ENCODE assay signal across 13 cellular contexts in genomic region chr13:90485441-90485840, GRCh38.
A peak's percentile ranks its signal among the peaks of the same experiment; 100 is the strongest.
DNase-seq lines count a peak whose midpoint lies in the region; ATAC-seq, FAIRE-seq and TF ChIP-seq lines count a peak whose summit lies in the region.
"Had no signal": no experiment of that assay in that cellular context is flagged by ENCODE, and none has a peak within 500 bp of the region (broad histone marks: within the 10 kb centered on the region; RNA-seq: fewer than 3 reads in every experiment).

No MANE protein-coding gene starts in this region.

- no peaks in the 10 kb centered on the region for H3K9me3 ChIP-seq in fibroblast of lung (ENCODE audit: control insufficient read depth, insufficient read depth, low read depth, low read length)

- no peak overlapping the region for H3K4me3 Mint-ChIP-seq in osteocyte (ENCODE audit: unreplicated experiment)
- H3K4me3 Mint-ChIP-seq: activated naive CD8-positive, alpha-beta T cell treated with anti-CD3 and anti-CD28 coated beads, Interleukin-2, amount 50 U/mL, for 24 hours; T-helper 1 cell treated with Interleukin-12 subunit alpha and Interleukin-12 subunit beta and Interleukin-4 antibody, amounts not matched to agents 30 μg/mL and 1 μg/mL, for 36 hours had no signal

- H3K27ac ChIP-seq in fibroblast of lung (ENCODE audit: insufficient read depth, low read length), result no peak overlapping the region

- peaks cover 14% of the 10 kb centered on the region for H3K4me1 Mint-ChIP-seq in osteocyte (ENCODE audit: unreplicated experiment)
- H3K4me1 Mint-ChIP-seq: activated naive CD8-positive, alpha-beta T cell treated with anti-CD3 and anti-CD28 coated beads, Interleukin-2, amount 50 U/mL, for 24 hours had no signal

- DNase-seq in Daoy (ENCODE audit: low read depth) (peak; percentile 1), RCC 7860 (ENCODE audit: low spot score) (peak; percentile 77), fibroblast of lung (ENCODE audit: low read depth in 2 of 2) (peak; percentile 82 to 92), osteocyte (ENCODE audit: extremely low spot score, unreplicated experiment) (no peak), NCI-H82 (lab: John Stamatoyannopoulos, UW) (no peak)
- no peak for DNase-seq in activated CD4-positive, CD25-positive, alpha-beta regulatory T cell treated with anti-CD3 and anti-CD28 coated beads, Interleukin-2, amount 50 U/mL, for 72 hours
- DNase-seq: activated naive CD8-positive, alpha-beta T cell treated with anti-CD3 and anti-CD28 coated beads, Interleukin-2, amount 50 U/mL, for 24 hours; mesendoderm; NCI-H510A had no signal

- FAIRE-seq in RCC 7860 (lab: Jason Lieb, UNC), result peak; percentile 91

- no peaks in the 10 kb centered on the region for H3K79me2 ChIP-seq in fibroblast of lung (ENCODE audit: control insufficient read depth, insufficient read depth, low read length)

- no peak overlapping the region for H3K4me2 ChIP-seq in fibroblast of lung (ENCODE audit: extremely low read depth, insufficient read depth, low read length)

- H3K9me3 Mint-ChIP-seq in osteocyte (ENCODE audit: unreplicated experiment), result peaks cover 11% of the 10 kb centered on the region

- TF ChIP-seq CTCF in fibroblast of lung (conservative IDR thresholded peaks at IDR 0.05 in 1 of 2, IDR thresholded peaks at IDR 0.05 in 1 of 2; ENCODE audit: low read depth in 1 of 2, low read length in 2 of 2), result no peak
- TF ChIP-seq CTCF in osteocyte (IDR thresholded peaks at IDR 0.05), result no peak

- H3K27ac Mint-ChIP-seq in osteocyte (ENCODE audit: unreplicated experiment), result peak overlapping the region; percentile 54
- H3K27ac Mint-ChIP-seq: activated naive CD8-positive, alpha-beta T cell treated with anti-CD3 and anti-CD28 coated beads, Interleukin-2, amount 50 U/mL, for 24 hours; T-helper 1 cell treated with Interleukin-12 subunit alpha and Interleukin-12 subunit beta and Interleukin-4 antibody, amounts not matched to agents 30 μg/mL and 1 μg/mL, for 36 hours had no signal

- H3K9ac ChIP-seq in fibroblast of lung (ENCODE audit: insufficient read depth, low read length), result no peak overlapping the region

- H3K27me3 ChIP-seq in fibroblast of lung (ENCODE audit: control insufficient read depth, insufficient read depth, low read length), result no peaks in the 10 kb centered on the region

- no peaks in the 10 kb centered on the region for H3K36me3 Mint-ChIP-seq in osteocyte (ENCODE audit: unreplicated experiment)

- H3K4me3 ChIP-seq in fibroblast of lung (replicated peaks in 1 of 4; ENCODE audit: control extremely low read depth in 1 of 4, insufficient read depth in 1 of 4, low read depth in 3 of 4, low read length in 4 of 4), result no peak overlapping the region

- no peaks in the 10 kb centered on the region for H3K27me3 Mint-ChIP-seq in osteocyte (ENCODE audit: unreplicated experiment)
- H3K27me3 Mint-ChIP-seq: activated naive CD8-positive, alpha-beta T cell treated with anti-CD3 and anti-CD28 coated beads, Interleukin-2, amount 50 U/mL, for 24 hours had no signal

- H3K36me3 ChIP-seq in fibroblast of lung (ENCODE audit: control insufficient read depth, insufficient read depth, low read length), result no peaks in the 10 kb centered on the region

- no peak overlapping the region for H2AFZ ChIP-seq in fibroblast of lung (ENCODE audit: low read length)

- ATAC-seq in HG03097 (IDR thresholded peaks at IDR 0.05; ENCODE audit: low FRiP score, unreplicated experiment) (no peak), GM18511 (IDR thresholded peaks at IDR 0.05; ENCODE audit: unreplicated experiment) (no peak)
- ATAC-seq: activated naive CD8-positive, alpha-beta T cell treated with anti-CD3 and anti-CD28 coated beads, Interleukin-2, amount 50 U/mL, for 24 hours; esophagus mucosa had no signal

- no peaks in the 10 kb centered on the region for H3K4me1 ChIP-seq in fibroblast of lung (ENCODE audit: control insufficient read depth, extremely low read depth, insufficient read depth, low read length)

- no peaks in the 10 kb centered on the region for H4K20me1 ChIP-seq in fibroblast of lung (ENCODE audit: control insufficient read depth, extremely low read depth, insufficient read depth, low read length)

Comparison
In these comparisons a context has a peak if more than half of its experiments do, and no peak if none do; other contexts are left out.
1. DNase-seq: peak in Daoy (single experiment), RCC 7860 (single experiment) and fibroblast of lung (2 of 2); none in osteocyte (single experiment), activated CD4-positive, CD25-positive, alpha-beta regulatory T cell treated with anti-CD3 and anti-CD28 coated beads, Interleukin-2, amount 50 U/mL, for 72 hours (single experiment) and NCI-H82 (single experiment).